15 cellular contexts compared by ENCODE assay signal in genomic region chr7:490461-491291, GRCh38. TPM values are rescaled to one million over a fixed set of nuclear protein-coding genes. Genes with fewer than 3 reads are reported as not detected.
DNase-seq lines count a peak whose midpoint lies in the region; ATAC-seq lines count a peak whose summit lies in the region.
"Had no signal": no experiment of that assay in that cellular context is flagged by ENCODE, and none has a peak within 500 bp of the region (broad histone marks: within the 10 kb centered on the region; RNA-seq: fewer than 3 reads in every experiment).

No MANE protein-coding gene starts in this region.

- no peak overlapping the region for H2AK5ac ChIP-seq in neuronal stem cell (ENCODE audit: low read depth, low read length)

- intact Hi-C loops in activated T-helper 1 cell treated with anti-CD3 and anti-CD28 coated beads, Interleukin-12 subunit alpha, Interleukin-12 subunit beta, Interleukin-2, Interleukin-4 antibody, amounts not matched to agents 30 ng/mL and 10 ng/mL and 1 ng/mL, durations not matched to agents 14 hours and 24 hours and 36 hours (cut with micrococcal nuclease) = no loop called here

- no peak overlapping the region for H2BK12ac ChIP-seq in neuronal stem cell (ENCODE audit: low read length)

- H3K4me3 ChIP-seq in neuronal stem cell (ENCODE audit: low read length in 2 of 2) = no peak overlapping the region

- H3K23ac ChIP-seq in neuronal stem cell (ENCODE audit: low read depth, low read length, poor library complexity) = peak overlapping the region; percentile 35

- H3K9ac ChIP-seq in neuronal stem cell (ENCODE audit: low read depth, low read length, poor library complexity) = no peak overlapping the region

- peak overlapping the region; percentile 66 for H2BK5ac ChIP-seq in neuronal stem cell (ENCODE audit: low read length)

- no peak overlapping the region for H2AFZ ChIP-seq in neuronal stem cell (ENCODE audit: low read length)

- H3K36me3 Mint-ChIP-seq in activated T-helper 1 cell treated with anti-CD3 and anti-CD28 coated beads, Interleukin-12 subunit alpha, Interleukin-12 subunit beta, Interleukin-2, Interleukin-4 antibody, amounts not matched to agents 30 ng/mL and 10 ng/mL and 1 ng/mL, durations not matched to agents 14 hours and 24 hours and 36 hours (ENCODE audit: low read depth) = no peaks in the 10 kb centered on the region

- no peak overlapping the region for H4K8ac ChIP-seq in neuronal stem cell (ENCODE audit: low read depth, low read length)

- no peak overlapping the region for H3K27ac ChIP-seq in neuronal stem cell (replicated peaks; ENCODE audit: low read length)

- peak overlapping the region; percentile 38 for H3K14ac ChIP-seq in neuronal stem cell (ENCODE audit: low read length)

- no peaks in the 10 kb centered on the region for H3K79me1 ChIP-seq in neuronal stem cell (ENCODE audit: low read depth, low read length)

- H3K4me2 ChIP-seq in neuronal stem cell (ENCODE audit: insufficient read depth, low read length, poor library complexity, severe bottlenecking) = no peak overlapping the region

- peaks cover 0 to 3% of the 10 kb centered on the region in 2 donors for H3K4me1 ChIP-seq in neuronal stem cell (ENCODE audit: control insufficient read depth in 2 of 2, insufficient read depth in 1 of 2, low read depth in 1 of 2, low read length in 2 of 2)
- H3K4me1 ChIP-seq: BE2C had no signal

- H3K4ac ChIP-seq in neuronal stem cell (ENCODE audit: low read length) = no peak overlapping the region

- peak overlapping the region; percentile 29 for H2BK120ac ChIP-seq in neuronal stem cell (ENCODE audit: low read depth, low read length)

- H3K18ac ChIP-seq in neuronal stem cell (ENCODE audit: low read length) = peak overlapping the region; percentile 33

- H3K36me3 ChIP-seq in neuronal stem cell (replicated peaks in 1 of 2; ENCODE audit: control insufficient read depth in 2 of 2, insufficient read depth in 2 of 2, low read length in 2 of 2) = peaks cover 0 to 2% of the 10 kb centered on the region in 2 donors
- H3K36me3 ChIP-seq: BE2C had no signal

- no peak overlapping the region for H4K91ac ChIP-seq in neuronal stem cell (ENCODE audit: low read depth, low read length, poor library complexity)

- H3K27me3 Mint-ChIP-seq in activated T-helper 1 cell treated with anti-CD3 and anti-CD28 coated beads, Interleukin-12 subunit alpha, Interleukin-12 subunit beta, Interleukin-2, Interleukin-4 antibody, amounts not matched to agents 30 ng/mL and 10 ng/mL and 1 ng/mL, durations not matched to agents 14 hours and 24 hours and 36 hours (ENCODE audit: insufficient read depth) = peaks cover 8% of the 10 kb centered on the region

- ATAC-seq in HG02610 (IDR thresholded peaks at IDR 0.05; ENCODE audit: unreplicated experiment) = peak; percentile 58
- ATAC-seq: activated CD4-positive, alpha-beta T cell treated with anti-CD3 and anti-CD28 coated beads for 36 hours; activated T-cell treated with anti-CD3 and anti-CD28 coated beads, Interleukin-2, amount 50 U/mL, for 4 hours had no signal

- H3K27me3 ChIP-seq in neuronal stem cell (ENCODE audit: control insufficient read depth in 3 of 3, insufficient read depth in 3 of 3, low read depth in 1 of 3, low read length in 3 of 3) = peaks cover 0 to 6% (median 3%) of the 10 kb centered on the region in 3 experiments
- H3K27me3 ChIP-seq: BE2C had no signal

- DNase-seq in DMS79 (lab: John Stamatoyannopoulos, UW) (peak; percentile 49), SHP77 (lab: John Stamatoyannopoulos, UW) (peak; percentile 84 to 93), neuronal stem cell (ENCODE audit: low spot score) (no peak), C1 segment of cervical spinal cord (lab: John Stamatoyannopoulos, UW) (no peak), glomerular visceral epithelial cell (ENCODE audit: extremely low spot score) (no peak), inferior parietal cortex (ENCODE audit: extremely low spot score) (no peak)
- DNase-seq in activated T-helper 1 cell treated with anti-CD3 and anti-CD28 coated beads, Interleukin-12 subunit alpha, Interleukin-12 subunit beta, Interleukin-2, Interleukin-4 antibody, amounts not matched to agents 30 ng/mL and 10 ng/mL and 1 ng/mL, durations not matched to agents 14 hours and 24 hours and 36 hours (ENCODE audit: low spot score) = no peak
- DNase-seq: activated CD4-positive, alpha-beta T cell treated with anti-CD3 and anti-CD28 coated beads for 36 hours; activated T-cell treated with anti-CD3 and anti-CD28 coated beads, Interleukin-2, amount 50 U/mL, for 4 hours; BE2C; GF-D8; NCI-H1417 treated with DMSO at 0.1 percent for 48 hours; stimulated activated CD4-positive, alpha-beta T cell treated with anti-CD3 and anti-CD28 coated beads, Interleukin-4, amount 100 ng/mL, for 4 hours had no signal

- H3K27ac Mint-ChIP-seq in activated T-helper 1 cell treated with anti-CD3 and anti-CD28 coated beads, Interleukin-12 subunit alpha, Interleukin-12 subunit beta, Interleukin-2, Interleukin-4 antibody, amounts not matched to agents 30 ng/mL and 10 ng/mL and 1 ng/mL, durations not matched to agents 14 hours and 24 hours and 36 hours = no peak overlapping the region
- H3K27ac Mint-ChIP-seq: activated CD4-positive, alpha-beta T cell treated with anti-CD3 and anti-CD28 coated beads for 36 hours; stimulated activated naive CD8-positive, alpha-beta T cell treated with anti-CD3 and anti-CD28 coated beads, Interleukin-15, Interleukin-2, amounts not matched to agents 100 ng/mL and 50 ng/mL, for 24 hours had no signal

- H3K4me1 Mint-ChIP-seq in activated T-helper 1 cell treated with anti-CD3 and anti-CD28 coated beads, Interleukin-12 subunit alpha, Interleukin-12 subunit beta, Interleukin-2, Interleukin-4 antibody, amounts not matched to agents 30 ng/mL and 10 ng/mL and 1 ng/mL, durations not matched to agents 14 hours and 24 hours and 36 hours (ENCODE audit: low read depth) = no peaks in the 10 kb centered on the region
- H3K4me1 Mint-ChIP-seq: activated CD4-positive, alpha-beta T cell treated with anti-CD3 and anti-CD28 coated beads for 36 hours had no signal

- H2BK15ac ChIP-seq in neuronal stem cell (ENCODE audit: low read length) = no peak overlapping the region

- H3K4me3 Mint-ChIP-seq in activated T-helper 1 cell treated with anti-CD3 and anti-CD28 coated beads, Interleukin-12 subunit alpha, Interleukin-12 subunit beta, Interleukin-2, Interleukin-4 antibody, amounts not matched to agents 30 ng/mL and 10 ng/mL and 1 ng/mL, durations not matched to agents 14 hours and 24 hours and 36 hours = no peak overlapping the region
- H3K4me3 Mint-ChIP-seq: activated CD4-positive, alpha-beta T cell treated with anti-CD3 and anti-CD28 coated beads for 36 hours; activated T-cell treated with anti-CD3 and anti-CD28 coated beads, Interleukin-2, amount 50 U/mL, for 4 hours; stimulated activated naive CD8-positive, alpha-beta T cell treated with anti-CD3 and anti-CD28 coated beads, Interleukin-15, Interleukin-2, amounts not matched to agents 100 ng/mL and 50 ng/mL, for 24 hours had no signal

- no CpG with 5 or more reads among the region's 18 CpGs for WGBS in neuronal stem cell (ENCODE audit: extremely low coverage in 2 of 2, insufficient read length in 2 of 2, insufficient replicate concordance in 1 of 2), 2 donors

- H3K9me3 Mint-ChIP-seq in activated T-helper 1 cell treated with anti-CD3 and anti-CD28 coated beads, Interleukin-12 subunit alpha, Interleukin-12 subunit beta, Interleukin-2, Interleukin-4 antibody, amounts not matched to agents 30 ng/mL and 10 ng/mL and 1 ng/mL, durations not matched to agents 14 hours and 24 hours and 36 hours = no peaks in the 10 kb centered on the region
- H3K9me3 Mint-ChIP-seq: activated T-cell treated with anti-CD3 and anti-CD28 coated beads, Interleukin-2, amount 50 U/mL, for 4 hours; stimulated activated naive CD8-positive, alpha-beta T cell treated with anti-CD3 and anti-CD28 coated beads, Interleukin-15, Interleukin-2, amounts not matched to agents 100 ng/mL and 50 ng/mL, for 24 hours had no signal

- peaks cover 0 to 4% of the 10 kb centered on the region in 2 donors for H3K9me3 ChIP-seq in neuronal stem cell (replicated peaks in 1 of 2; ENCODE audit: control insufficient read depth in 2 of 2, insufficient read depth in 1 of 2, low read depth in 1 of 2, low read length in 2 of 2)

RNA-seq across cellular contexts. Expression of gene PDGFA, which starts 29.0 kb away (rescaled TPM):
- 6.2 TPM for polyA plus RNA-seq in neuronal stem cell (2013, experiment 1 of 2)
- 5.7 TPM for polyA plus RNA-seq in neuronal stem cell (2013, experiment 2 of 2)
- total RNA-seq in activated T-helper 1 cell treated with anti-CD3 and anti-CD28 coated beads, Interleukin-12 subunit alpha, Interleukin-12 subunit beta, Interleukin-2, Interleukin-4 antibody, amounts not matched to agents 30 ng/mL and 10 ng/mL and 1 ng/mL, durations not matched to agents 14 hours and 24 hours and 36 hours = 8.5 and 8.8 TPM in 2 replicates

Comparison
In these comparisons a context has a peak if more than half of its experiments do, and no peak if none do; other contexts are left out.
1. DNase-seq: peak in DMS79 (single experiment) and SHP77 (2 of 2); none in neuronal stem cell (single experiment), C1 segment of cervical spinal cord (0 of 14), activated T-helper 1 cell treated with anti-CD3 and anti-CD28 coated beads, Interleukin-12 subunit alpha, Interleukin-12 subunit beta, Interleukin-2, Interleukin-4 antibody, amounts not matched to agents 30 ng/mL and 10 ng/mL and 1 ng/mL, durations not matched to agents 14 hours and 24 hours and 36 hours (single experiment), glomerular visceral epithelial cell (single experiment) and inferior parietal cortex (single experiment).